Comparison of ENCODE assay signal across 19 cellular contexts in the genomic region with DNA sequence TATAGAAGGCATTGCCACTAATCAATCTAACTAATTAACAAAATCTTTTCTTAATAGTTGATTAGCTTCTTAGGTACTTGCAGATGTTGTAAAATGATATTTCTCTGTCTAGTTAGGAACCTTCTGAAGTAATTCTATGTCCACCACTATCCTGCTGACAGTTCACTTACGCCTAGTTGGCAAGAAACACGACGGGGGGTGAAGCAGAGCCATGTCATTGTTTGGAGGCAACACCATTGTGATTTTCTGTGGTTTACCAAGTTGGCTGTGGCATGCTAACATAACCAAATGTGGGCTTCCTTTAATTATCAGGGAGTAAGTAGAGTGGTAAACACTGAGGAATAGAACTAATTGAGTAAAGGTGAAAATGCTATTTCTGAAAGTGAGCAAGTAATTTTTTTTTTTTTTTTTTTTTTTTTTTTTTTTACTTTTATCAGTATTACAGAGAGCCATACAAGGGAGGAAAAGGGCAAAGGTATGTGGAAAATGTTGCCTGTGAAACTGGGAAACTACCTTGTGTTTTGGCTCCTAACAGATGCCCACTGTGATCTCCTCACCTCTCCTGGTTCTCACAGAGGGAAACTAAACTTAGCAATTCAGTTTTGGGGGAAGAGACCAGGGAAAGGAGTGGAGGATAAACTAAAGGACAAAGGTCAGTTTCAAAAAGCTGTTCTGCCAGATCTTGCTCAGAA.
DNase-seq lines count a peak whose midpoint lies in the region; ATAC-seq and TF ChIP-seq lines count a peak whose summit lies in the region.
"Had no signal": no experiment of that assay in that cellular context is flagged by ENCODE, and none has a peak within 500 bp of the region (broad histone marks: within the 10 kb centered on the region; RNA-seq: fewer than 3 reads in every experiment).

No MANE protein-coding gene starts in this region.

- H3K27me3 ChIP-seq in MG63 (no peaks in the 10 kb centered on the region), endodermal cell (ENCODE audit: control insufficient read depth, insufficient read depth, low read length, poor library complexity, severe bottlenecking) (no peaks in the 10 kb centered on the region), muscle layer of duodenum (ENCODE audit: low read depth, low read length) (no peaks in the 10 kb centered on the region), vagina (no peaks in the 10 kb centered on the region)
- H3K27me3 ChIP-seq: upper lobe of right lung had no signal

- H3K36me3 Mint-ChIP-seq in endodermal cell (ENCODE audit: low read depth) = no peaks in the 10 kb centered on the region

- H3K9me3 ChIP-seq in MG63 (no peaks in the 10 kb centered on the region), endodermal cell (ENCODE audit: control insufficient read depth, low read length) (no peaks in the 10 kb centered on the region), muscle layer of duodenum (ENCODE audit: control insufficient read depth in 1 of 2, low read length in 2 of 2) (no peaks in the 10 kb centered on the region), vagina (no peaks in the 10 kb centered on the region)
- H3K9me3 ChIP-seq: SK-N-SH, upper lobe of right lung had no signal

- no peak for ATAC-seq in GM19467 (IDR thresholded peaks at IDR 0.05; ENCODE audit: unreplicated experiment)
- ATAC-seq: upper lobe of right lung had no signal

- H3K4me3 ChIP-seq in AG10803 (ENCODE audit: low read length) = no peak overlapping the region
- no peak overlapping the region for H3K4me3 ChIP-seq in MG63
- peak overlapping the region; percentile 33 for H3K4me3 ChIP-seq in endodermal cell (ENCODE audit: low read length)
- no peak overlapping the region for H3K4me3 ChIP-seq in muscle layer of duodenum (ENCODE audit: low read depth in 1 of 2, low read length in 2 of 2)
- H3K4me3 ChIP-seq in foreskin fibroblast (ENCODE audit: low read depth in 1 of 2, low read length in 2 of 2) = no peak overlapping the region
- H3K4me3 ChIP-seq in vagina = no peak overlapping the region
- H3K4me3 ChIP-seq: upper lobe of right lung had no signal

- TF ChIP-seq POLR2A in vagina (IDR thresholded peaks at IDR 0.05) = no peak

- H3K4me1 ChIP-seq in endodermal cell (ENCODE audit: control insufficient read depth, insufficient read depth, low read length) = peaks cover 3% of the 10 kb centered on the region
- peaks cover 0 to 48% of the 10 kb centered on the region in 2 donors for H3K4me1 ChIP-seq in muscle layer of duodenum (ENCODE audit: control insufficient read depth in 1 of 2, insufficient read depth in 2 of 2, low read length in 2 of 2)
- peaks cover 34% of the 10 kb centered on the region for H3K4me1 ChIP-seq in vagina

- no peak overlapping the region for H3K9ac ChIP-seq in endodermal cell (ENCODE audit: extremely low read depth, low read length, poor library complexity, severe bottlenecking)
- H3K9ac ChIP-seq: SK-N-SH had no signal

- intact Hi-C loops in vagina (cut with DNase I) = no loop called here

- H3K36me3 ChIP-seq in MG63 (no peaks in the 10 kb centered on the region), endodermal cell (ENCODE audit: control insufficient read depth, insufficient read depth, low read length) (no peaks in the 10 kb centered on the region), muscle layer of duodenum (ENCODE audit: control insufficient read depth in 1 of 2, insufficient read depth in 2 of 2, low read length in 2 of 2) (no peaks in the 10 kb centered on the region), vagina (peaks cover 0 to 4% of the 10 kb centered on the region in 2 donors)
- H3K36me3 ChIP-seq: upper lobe of right lung had no signal

- peaks cover 1% of the 10 kb centered on the region for H3K27me3 Mint-ChIP-seq in endodermal cell (ENCODE audit: insufficient read depth)
- H3K27me3 Mint-ChIP-seq: central memory CD8-positive, alpha-beta T cell had no signal

- H3K4me1 Mint-ChIP-seq in endodermal cell = peaks cover 21% of the 10 kb centered on the region
- H3K4me1 Mint-ChIP-seq: central memory CD8-positive, alpha-beta T cell had no signal

- DNase-seq in AG10803 (ENCODE audit: low read depth) = peak; percentile 37
- DNase-seq in MG63 = peak; percentile 41
- DNase-seq in endodermal cell = peak; percentile 83
- no peak for DNase-seq in HCEC 1CT
- no peak for DNase-seq in foreskin fibroblast
- no peak for DNase-seq in vagina (ENCODE audit: extremely low spot score in 2 of 2)
- DNase-seq: activated naive CD4-positive, alpha-beta T cell treated with anti-CD3 and anti-CD28 coated beads, Interleukin-2, amount 50 U/mL, for 16 hours; DMS 273 treated with DMSO at 0.1 percent for 48 hours; hippocampal formation; KG1; posterior cingulate gyrus; SK-N-SH; stimulated activated CD4-positive, alpha-beta T cell treated with anti-CD3 and anti-CD28 coated beads, Interleukin-1b, Interleukin-23, amount 100 ng/mL, for 48 hours; stimulated activated CD8-positive, alpha-beta memory T cell treated with anti-CD3 and anti-CD28 coated beads, Interleukin-4, amount 100 ng/mL, for 48 hours; upper lobe of right lung had no signal

- TF ChIP-seq CTCF in AG10803 (conservative IDR thresholded peaks at IDR 0.05; ENCODE audit: low read length) (no peak), endodermal cell (conservative IDR thresholded peaks at IDR 0.05) (no peak), foreskin fibroblast (IDR thresholded peaks at IDR 0.05; ENCODE audit: low read depth, low read length) (no peak), vagina (IDR thresholded peaks at IDR 0.05) (no peak)

- H3K9me3 Mint-ChIP-seq in endodermal cell = no peaks in the 10 kb centered on the region
- H3K9me3 Mint-ChIP-seq: central memory CD8-positive, alpha-beta T cell had no signal

- WGBS in endodermal cell (ENCODE audit: insufficient coverage in 1 of 2, insufficient read length in 1 of 2), 2 experiments = 28 to 36% methylated on average over 3 of the region's 3 CpGs

- H3K27ac ChIP-seq in endodermal cell (ENCODE audit: low read depth, low read length) = no peak overlapping the region
- H3K27ac ChIP-seq in muscle layer of duodenum (ENCODE audit: low read length) = peak overlapping the region; percentile 56
- H3K27ac ChIP-seq in vagina = no peak overlapping the region
- H3K27ac ChIP-seq: upper lobe of right lung, VCaP had no signal

- H3K4me3 Mint-ChIP-seq in endodermal cell = peak overlapping the region; percentile 9
- H3K4me3 Mint-ChIP-seq: central memory CD8-positive, alpha-beta T cell had no signal

- peak overlapping the region; percentile 83 for H3K27ac Mint-ChIP-seq in endodermal cell

Comparison
In these comparisons a context has a peak if more than half of its experiments do, and no peak if none do; other contexts are left out.
1. DNase-seq: peak in AG10803 (single experiment), MG63 (single experiment) and endodermal cell (single experiment); none in HCEC 1CT (single experiment), foreskin fibroblast (0 of 2) and vagina (0 of 2).